ENCODE assay signal across 8 cellular contexts in genomic region chr1:246817778-246818177, GRCh38.
A peak's percentile ranks its signal among the peaks of the same experiment; 100 is the strongest.
DNase-seq lines count a peak whose midpoint lies in the region; ATAC-seq, FAIRE-seq and TF ChIP-seq lines count a peak whose summit lies in the region.
"Not testable (repeated sequence)": the region's sequence is repeated elsewhere in the genome, so short reads cannot be mapped to it uniquely, and the experiment has no call there.

No MANE protein-coding gene starts in this region.

- not testable (repeated sequence) for H3K9me3 ChIP-seq in A673 (ENCODE audit: low read depth, low read length, poor library complexity, severe bottlenecking); left lung

- not testable (repeated sequence) for H3K36me3 ChIP-seq in A673 (ENCODE audit: insufficient read depth, low read length, poor library complexity, severe bottlenecking); left lung

- POLR2A ChIA-PET in A673 (lab: Charles Lee; ENCODE audit: low non-redundant PET) = not testable (repeated sequence)

- intact Hi-C loops in A673 (cut with micrococcal nuclease; ENCODE audit: unreplicated experiment); left lung (cut with DNase I): not testable (repeated sequence)

- H3K27me3 ChIP-seq in A673 (replicated peaks; ENCODE audit: insufficient read depth, low read depth, low read length, poor library complexity); left lung: not testable (repeated sequence)

- DNase-seq in A673 (ENCODE audit: low spot score) (peak; percentile 31), ELR (ENCODE audit: low read depth) (peak; percentile 8), H54 (ENCODE audit: insufficient read length, low spot score) (peak; percentile 26), NCI-H2029 (lab: John Stamatoyannopoulos, UW) (peak; percentile 4), SKM-1 treated with dmso at 0.1 percent for 144 hours (lab: John Stamatoyannopoulos, UW; ENCODE audit: unreplicated experiment) (peak; percentile 42), choroid plexus epithelial cell (ENCODE audit: low read depth) (peak; percentile 22), germinal center (ENCODE audit: low spot score) (peak; percentile 58)
- not testable (repeated sequence) for DNase-seq in left lung

- not testable (repeated sequence) for H3K27ac ChIP-seq in A673 (ENCODE audit: low read depth, low read length, poor library complexity, severe bottlenecking); left lung

- peak; percentile 44 for ATAC-seq in left lung

- not testable (repeated sequence) for FAIRE-seq in H54 (lab: Jason Lieb, UNC)

- not testable (repeated sequence) for H3K4me1 ChIP-seq in A673 (ENCODE audit: insufficient read depth, low read length, poor library complexity, severe bottlenecking); left lung

- not testable (repeated sequence) for TF ChIP-seq CTCF in A673 (conservative IDR thresholded peaks at IDR 0.05; ENCODE audit: low read depth, low read length); choroid plexus epithelial cell (conservative IDR thresholded peaks at IDR 0.05; ENCODE audit: low read depth, low read length); left lung (IDR thresholded peaks at IDR 0.05)

- TF ChIP-seq POLR2A in H54 (IDR thresholded peaks at IDR 0.05; ENCODE audit: low read depth, low read length) = not testable (repeated sequence)

- CTCF ChIA-PET in A673 (lab: Charles Lee) = not testable (repeated sequence)

- BruUV-seq in A673 (replicated peaks; lab: Mats Ljungman, UMichigan) = not testable (repeated sequence)

- not testable (repeated sequence) for H3K4me3 ChIP-seq in A673 (ENCODE audit: low read depth, low read length, poor library complexity, severe bottlenecking); choroid plexus epithelial cell (ENCODE audit: low read depth, low read length); left lung
